In the genomic region with DNA sequence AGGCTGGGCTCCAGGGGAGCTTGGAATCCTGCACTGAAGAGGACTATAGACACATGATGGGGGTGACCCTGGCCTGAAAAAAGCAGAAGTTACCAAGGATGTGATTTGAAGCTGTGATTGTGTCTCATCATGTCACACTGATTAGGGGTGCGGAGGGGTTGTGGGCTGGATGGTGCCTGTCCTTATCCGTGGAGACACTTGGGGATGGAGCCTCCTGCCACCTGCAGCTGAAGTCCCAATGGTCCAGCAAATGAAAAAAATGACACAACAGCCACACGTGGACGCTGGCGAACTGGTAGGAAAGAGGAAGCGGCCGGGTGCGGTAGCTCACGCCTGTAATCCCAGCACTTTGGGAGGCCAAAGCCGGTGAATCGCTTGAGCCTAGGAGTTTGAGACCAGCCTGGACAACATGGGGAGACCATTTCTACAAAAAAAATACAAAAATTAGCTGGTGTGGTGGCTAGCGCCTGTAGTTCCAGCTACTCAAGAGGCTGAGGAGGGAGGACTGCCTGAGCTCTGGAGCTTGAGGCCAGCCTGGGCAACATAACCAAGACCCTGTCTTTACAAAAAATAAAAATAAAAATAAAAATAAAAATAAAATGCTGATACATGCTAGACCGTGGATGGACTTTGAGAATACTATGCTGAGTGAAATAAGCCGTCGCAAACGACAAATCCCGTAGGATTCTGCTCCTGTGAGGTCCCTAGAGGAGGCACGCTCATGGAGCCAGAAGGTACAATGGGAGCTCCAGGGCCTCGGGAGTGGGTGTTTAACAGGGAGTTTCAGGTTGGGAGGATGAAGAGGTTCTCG, we compare ENCODE assay signal across 6 cellular contexts. TPM values are rescaled to one million over a fixed set of nuclear protein-coding genes. Genes with fewer than 3 reads are reported as not detected.
A peak's percentile ranks its signal among the peaks of the same experiment; 100 is the strongest.
DNase-seq lines count a peak whose midpoint lies in the region; ATAC-seq, FAIRE-seq and TF ChIP-seq lines count a peak whose summit lies in the region.

No MANE protein-coding gene starts in this region.

- FAIRE-seq in keratinocyte (lab: Jason Lieb, UNC) (no peak), frontal cortex (lab: Jason Lieb, UNC) (no peak)

- H3K9me2 ChIP-seq in SK-N-SH, result no peaks in the 10 kb centered on the region

- H3K79me2 ChIP-seq in SK-N-SH (ENCODE audit: insufficient read depth) (peaks cover 24% of the 10 kb centered on the region), keratinocyte (ENCODE audit: control insufficient read depth, insufficient read depth, low read length) (peaks cover 25% of the 10 kb centered on the region)

- peaks cover 13 to 25% of the 10 kb centered on the region in 2 experiments; a peak in 3 of 4 replicates for H3K4me1 ChIP-seq in SK-N-SH (ENCODE audit: control insufficient read depth in 1 of 2, insufficient read depth in 2 of 2, low read depth in 1 of 2, low read length in 1 of 2)
- peaks cover 47% of the 10 kb centered on the region for H3K4me1 ChIP-seq in keratinocyte (ENCODE audit: control insufficient read depth, extremely low read depth, insufficient read depth, low read length)

- no peaks in the 10 kb centered on the region for H3F3A ChIP-seq in SK-N-SH (replicated peaks; ENCODE audit: insufficient read depth)

- POLR2A ChIA-PET in SK-N-SH (lab: Yijun Ruan, JAX), result interaction anchor here (0.6 to 2.1 kb wide), 11 partner anchors 9 to 169 kb away, joined by 3 to 6 read pairs (median 4); partner anchors contain the start of genes GJC2 and GUK1

- DNase-seq in SK-N-SH, result no peak
- DNase-seq in keratinocyte (ENCODE audit: low read depth, low spot score), result no peak
- DNase-seq in frontal cortex (ENCODE audit: low spot score in 2 of 2), result no peak
- no peak for DNase-seq in DMS79 treated with DMSO at 0.1 percent for 48 hours (lab: John Stamatoyannopoulos, UW)

- TF ChIP-seq CTCF in SK-N-SH (IDR thresholded peaks at IDR 0.05), result no peak
- TF ChIP-seq CTCF in keratinocyte (optimal IDR thresholded peaks at IDR 0.05 in 1 of 3, IDR thresholded peaks at IDR 0.05 in 1 of 3, conservative IDR thresholded peaks at IDR 0.05 in 1 of 3; ENCODE audit: extremely low read depth in 1 of 3, insufficient read depth in 2 of 3, low read length in 3 of 3), result no peak

- H3K4me2 ChIP-seq in SK-N-SH, result peak overlapping the region; percentile 86
- peak overlapping the region; percentile 90 for H3K4me2 ChIP-seq in keratinocyte (ENCODE audit: control insufficient read depth, extremely low read depth, insufficient read depth, low read depth, low read length)

- CTCF ChIA-PET in SK-N-SH (lab: Yijun Ruan, JAX), result interaction anchor here (0.6 to 5.5 kb wide), 17 partner anchors 10 to 351 kb away, joined by 3 to 54 read pairs (median 5); partner anchors contain the start of genes GJC2 and GUK1

- H2AFZ ChIP-seq in SK-N-SH (ENCODE audit: low read depth), result peak overlapping the region; percentile 93; the same call in 1 of the 2 replicates
- peak overlapping the region; percentile 69 for H2AFZ ChIP-seq in keratinocyte (ENCODE audit: control insufficient read depth, low read length)

- H3K9me3 ChIP-seq in SK-N-SH, result no peaks in the 10 kb centered on the region
- H3K9me3 ChIP-seq in keratinocyte (ENCODE audit: control insufficient read depth, low read depth, low read length), result no peaks in the 10 kb centered on the region

- H3K9me1 ChIP-seq in keratinocyte (ENCODE audit: control insufficient read depth, extremely low read depth, insufficient read depth, low read length), result no peaks in the 10 kb centered on the region

- peak overlapping the region; percentile 78 for H3K9ac ChIP-seq in SK-N-SH
- peak overlapping the region; percentile 75 for H3K9ac ChIP-seq in keratinocyte (ENCODE audit: control insufficient read depth, extremely low read depth, insufficient read depth, low read length)

- H3K27me3 ChIP-seq in SK-N-SH (ENCODE audit: insufficient read depth), result no peaks in the 10 kb centered on the region
- H3K27me3 ChIP-seq in keratinocyte (ENCODE audit: control insufficient read depth, extremely low read depth, insufficient read depth, low read length), result no peaks in the 10 kb centered on the region

- dilution Hi-C loops in keratinocyte (cut with MboI; ENCODE audit: extremely low pct_ligation_motif_present, low sequenced_read_pairs), result no loop called here

- WGBS in SK-N-SH (ENCODE audit: low lambda C conversion rate), result 58% methylated on average over 20 of the region's 20 CpGs

- H3K4me3 ChIP-seq in SK-N-SH (ENCODE audit: low read depth in 2 of 2, low read length in 1 of 2) (peak overlapping the region; percentile 45 to 62; a peak in 3 of 4 replicates), keratinocyte (ENCODE audit: control insufficient read depth in 2 of 3, extremely low read depth in 1 of 3, insufficient read depth in 2 of 3, low read depth in 1 of 3, low read length in 3 of 3) (peak overlapping the region; percentile 25 to 67 (median 56))

- H4K20me1 ChIP-seq in SK-N-SH (ENCODE audit: insufficient read depth) (no peaks in the 10 kb centered on the region), keratinocyte (ENCODE audit: control insufficient read depth, extremely low read depth, insufficient read depth, low read length) (no peaks in the 10 kb centered on the region)

- H3K36me3 ChIP-seq in SK-N-SH (replicated peaks in 1 of 2; ENCODE audit: control insufficient read depth in 1 of 2, insufficient read depth in 2 of 2, low read length in 1 of 2) (no peaks in the 10 kb centered on the region), keratinocyte (ENCODE audit: control insufficient read depth in 2 of 2, extremely low read depth in 1 of 2, insufficient read depth in 2 of 2, low read length in 2 of 2) (no peaks in the 10 kb centered on the region)

- peak overlapping the region; percentile 44 to 77 for H3K27ac ChIP-seq in SK-N-SH (ENCODE audit: low read depth in 2 of 2, low read length in 1 of 2)
- H3K27ac ChIP-seq in keratinocyte (ENCODE audit: control insufficient read depth, insufficient read depth, low read length), result peak overlapping the region; percentile 93

- ATAC-seq in GM21526 (IDR thresholded peaks at IDR 0.05; ENCODE audit: low FRiP score, unreplicated experiment) (peak; percentile 2), HG03039 (IDR thresholded peaks at IDR 0.05; ENCODE audit: unreplicated experiment) (no peak)

- no peak for TF ChIP-seq EP300 in SK-N-SH (IDR thresholded peaks at IDR 0.05; ENCODE audit: borderline replicate concordance in 1 of 2, low read depth in 1 of 2, low read length in 1 of 2)

- TF ChIP-seq RAD21 in SK-N-SH (IDR thresholded peaks at IDR 0.05; ENCODE audit: low read length), result no peak

RNA-seq across cellular contexts. Expression of gene IBA57, which starts 0.8 kb away (rescaled TPM):
- polyA plus RNA-seq in SK-N-SH (2012; rRNA removed) (1.8 TPM in 2 replicates), keratinocyte (1.5 to 3.4 TPM (median 2.8 TPM) in 3 replicates)
- polyA plus RNA-seq in SK-N-SH (2012; cell fraction: cytosol; rRNA removed), result 0.86 and 1.1 TPM in 2 replicates
- polyA plus RNA-seq in SK-N-SH (2012; cell fraction: nucleus; rRNA removed), result 4.4 TPM in 2 replicates
- polyA plus RNA-seq in keratinocyte (2011; ENCODE audit: low read depth), result 0.85 TPM
- polyA plus RNA-seq in keratinocyte (2011; cell fraction: cytosol; rRNA removed), result 1.3 and 2.7 TPM in 2 replicates
- 3.7 and 5.4 TPM in 2 replicates for polyA plus RNA-seq in keratinocyte (2011; cell fraction: nucleus; rRNA removed)
- 1.3 and 3.6 TPM in 2 replicates for polyA plus RNA-seq in keratinocyte (2012; ENCODE audit: low replicate concordance)
- polyA minus RNA-seq in keratinocyte, result 1.6 to 3.0 TPM (median 1.9 TPM) in 3 replicates
- 1.9 TPM for polyA minus RNA-seq in keratinocyte (2011; cell fraction: cytosol; rRNA and poly(A)+ RNA removed)
- polyA minus RNA-seq in keratinocyte (2011; cell fraction: nucleus; rRNA and poly(A)+ RNA removed), result 3.6 and 3.9 TPM in 2 replicates
- total RNA-seq in frontal cortex, result 2.9 TPM

RNA-seq across cellular contexts. Expression of gene GJC2, which starts 15.0 kb away (rescaled TPM):
- 0.92 and 0.97 TPM in 2 replicates for polyA plus RNA-seq in SK-N-SH (2012; rRNA removed)
- polyA plus RNA-seq in SK-N-SH (2012; cell fraction: cytosol; rRNA removed), result 0.50 and 0.69 TPM in 2 replicates
- 2.1 and 2.9 TPM in 2 replicates for polyA plus RNA-seq in SK-N-SH (2012; cell fraction: nucleus; rRNA removed)
- polyA plus RNA-seq in keratinocyte, result 0.37 to 0.63 TPM (median 0.58 TPM) in 3 replicates
- polyA plus RNA-seq in keratinocyte (2011; ENCODE audit: low read depth), result 0.39 TPM
- polyA plus RNA-seq in keratinocyte (2011; cell fraction: cytosol; rRNA removed), result 0.17 and 0.52 TPM in 2 replicates
- polyA plus RNA-seq in keratinocyte (2011; cell fraction: nucleus; rRNA removed), result 0.56 and 0.79 TPM in 2 replicates
- polyA plus RNA-seq in keratinocyte (2012; ENCODE audit: low replicate concordance), result 0.73 and 0.81 TPM in 2 replicates
- 0.33 to 0.52 TPM (median 0.51 TPM) in 3 replicates for polyA minus RNA-seq in keratinocyte
- polyA minus RNA-seq in keratinocyte (2011; cell fraction: cytosol; rRNA and poly(A)+ RNA removed), result 2.9 TPM
- 0.31 and 1.1 TPM in 2 replicates for polyA minus RNA-seq in keratinocyte (2011; cell fraction: nucleus; rRNA and poly(A)+ RNA removed)
- 0.82 TPM for total RNA-seq in frontal cortex

RNA-seq across cellular contexts. Expression of gene GUK1, which starts 24.7 kb away (rescaled TPM):
- 717 and 742 TPM in 2 replicates for polyA plus RNA-seq in SK-N-SH (2012; rRNA removed)
- polyA plus RNA-seq in SK-N-SH (2012; cell fraction: cytosol; rRNA removed), result 457 and 681 TPM in 2 replicates
- polyA plus RNA-seq in SK-N-SH (2012; cell fraction: nucleus; rRNA removed), result 521 and 537 TPM in 2 replicates
- 412 to 877 TPM (median 450 TPM) in 3 replicates for polyA plus RNA-seq in keratinocyte
- polyA plus RNA-seq in keratinocyte (2011; ENCODE audit: low read depth), result 259 TPM
- 279 and 743 TPM in 2 replicates for polyA plus RNA-seq in keratinocyte (2011; cell fraction: cytosol; rRNA removed)
- 254 and 303 TPM in 2 replicates for polyA plus RNA-seq in keratinocyte (2011; cell fraction: nucleus; rRNA removed)
- polyA plus RNA-seq in keratinocyte (2012; ENCODE audit: low replicate concordance), result 421 and 447 TPM in 2 replicates
- 198 to 329 TPM (median 216 TPM) in 3 replicates for polyA minus RNA-seq in keratinocyte
- 557 TPM for polyA minus RNA-seq in keratinocyte (2011; cell fraction: cytosol; rRNA and poly(A)+ RNA removed)
- 106 and 141 TPM in 2 replicates for polyA minus RNA-seq in keratinocyte (2011; cell fraction: nucleus; rRNA and poly(A)+ RNA removed)
- total RNA-seq in frontal cortex, result 130 TPM

RNA-seq across cellular contexts. Expression of gene OBSCN, which starts 43.1 kb away (rescaled TPM):
- polyA plus RNA-seq in SK-N-SH (2012; rRNA removed), result 3.4 and 4.0 TPM in 2 replicates
- polyA plus RNA-seq in SK-N-SH (2012; cell fraction: cytosol; rRNA removed), result 2.1 and 2.5 TPM in 2 replicates
- 33.5 and 41.3 TPM in 2 replicates for polyA plus RNA-seq in SK-N-SH (2012; cell fraction: nucleus; rRNA removed)
- 1.6 to 3.5 TPM (median 1.8 TPM) in 3 replicates for polyA plus RNA-seq in keratinocyte
- polyA plus RNA-seq in keratinocyte (2011; ENCODE audit: low read depth), result 2.6 TPM
- polyA plus RNA-seq in keratinocyte (2011; cell fraction: cytosol; rRNA removed), result 0.74 and 1.5 TPM in 2 replicates
- polyA plus RNA-seq in keratinocyte (2011; cell fraction: nucleus; rRNA removed), result 15.7 and 26.8 TPM in 2 replicates
- 2.4 and 3.8 TPM in 2 replicates for polyA plus RNA-seq in keratinocyte (2012; ENCODE audit: low replicate concordance)
- polyA minus RNA-seq in keratinocyte, result 6.1 to 8.1 TPM (median 7.0 TPM) in 3 replicates
- polyA minus RNA-seq in keratinocyte (2011; cell fraction: cytosol; rRNA and poly(A)+ RNA removed), result 2.7 TPM
- polyA minus RNA-seq in keratinocyte (2011; cell fraction: nucleus; rRNA and poly(A)+ RNA removed), result 17.4 and 31.7 TPM in 2 replicates
- total RNA-seq in frontal cortex, result 30.2 TPM

RNA-seq across cellular contexts. Expression of gene MRPL55, which starts 55.7 kb away (rescaled TPM):
- polyA plus RNA-seq in SK-N-SH (2012; rRNA removed) (70.3 and 75.3 TPM in 2 replicates), keratinocyte (28.4 to 53.7 TPM (median 49.3 TPM) in 3 replicates)
- polyA plus RNA-seq in SK-N-SH (2012; cell fraction: cytosol; rRNA removed), result 27.2 and 49.1 TPM in 2 replicates
- polyA plus RNA-seq in SK-N-SH (2012; cell fraction: nucleus; rRNA removed), result 185 and 306 TPM in 2 replicates
- polyA plus RNA-seq in keratinocyte (2011; ENCODE audit: low read depth), result 23.9 TPM
- 22.0 and 52.1 TPM in 2 replicates for polyA plus RNA-seq in keratinocyte (2011; cell fraction: cytosol; rRNA removed)
- 47.4 and 62.3 TPM in 2 replicates for polyA plus RNA-seq in keratinocyte (2011; cell fraction: nucleus; rRNA removed)
- polyA plus RNA-seq in keratinocyte (2012; ENCODE audit: low replicate concordance), result 34.4 and 51.8 TPM in 2 replicates
- 19.2 to 36.3 TPM (median 26.1 TPM) in 3 replicates for polyA minus RNA-seq in keratinocyte
- polyA minus RNA-seq in keratinocyte (2011; cell fraction: cytosol; rRNA and poly(A)+ RNA removed), result 48.9 TPM
- polyA minus RNA-seq in keratinocyte (2011; cell fraction: nucleus; rRNA and poly(A)+ RNA removed), result 9.9 and 18.3 TPM in 2 replicates
- 33.4 TPM for total RNA-seq in frontal cortex
